Comparison of ENCODE assay signal across 13 cellular contexts in genomic region chr3:195372220-195372619, GRCh38.
DNase-seq lines count a peak whose midpoint lies in the region; FAIRE-seq and TF ChIP-seq lines count a peak whose summit lies in the region.
"Had no signal": no experiment of that assay in that cellular context is flagged by ENCODE, and none has a peak within 500 bp of the region (broad histone marks: within the 10 kb centered on the region; RNA-seq: fewer than 3 reads in every experiment).

No MANE protein-coding gene starts in this region.

- no TSS peak for BruUV-seq in MCF 10A (replicated peaks; lab: Mats Ljungman, UMichigan)

- no peak for TF ChIP-seq CTCF in MCF 10A (IDR thresholded peaks at IDR 0.05; ENCODE audit: unreplicated experiment)
- no peak for TF ChIP-seq CTCF in breast epithelium (IDR thresholded peaks at IDR 0.05)
- no peak for TF ChIP-seq CTCF in uterus (IDR thresholded peaks at IDR 0.05)

- no peak for FAIRE-seq in GM12891 (lab: Jason Lieb, UNC)
- FAIRE-seq: GM18507 had no signal

- no peaks in the 10 kb centered on the region for H3K27me3 ChIP-seq in breast epithelium
- H3K27me3 ChIP-seq in uterus = no peaks in the 10 kb centered on the region
- H3K27me3 ChIP-seq: BLaER1 treated with 17β-estradiol and CSF1 and Interleukin-3, amounts not matched to agents 10 nM and 100 nM had no signal

- POLR2A ChIA-PET in MCF 10A (lab: Yijun Ruan, JAX) = interaction anchor here (0.5 to 2.0 kb wide), 11 partner anchors 8 to 171 kb away, joined by 3 to 10 read pairs (median 4); partner anchors contain the start of genes ACAP2, PPP1R2 and XXYLT1

- peaks cover 9% of the 10 kb centered on the region for H3K4me1 Mint-ChIP-seq in MCF 10A (ENCODE audit: insufficient read depth, unreplicated experiment)

- H3K36me3 ChIP-seq in breast epithelium (no peaks in the 10 kb centered on the region), uterus (no peaks in the 10 kb centered on the region)

- intact Hi-C loops in MCF 10A (cut with micrococcal nuclease) (no loop called here), breast epithelium (cut with DNase I; ENCODE audit: low total_unique reads) (no loop called here), uterus (cut with DNase I; ENCODE audit: low total_unique reads) (no loop called here)

- no peak overlapping the region for H3K27ac Mint-ChIP-seq in MCF 10A (ENCODE audit: low read depth, unreplicated experiment)
- H3K27ac Mint-ChIP-seq: CD4-positive, CD25-positive, alpha-beta regulatory T cell; HFFc6 had no signal

- H3K4me3 ChIP-seq in breast epithelium (no peak overlapping the region), uterus (no peak overlapping the region)
- H3K4me3 ChIP-seq: BLaER1 treated with 17β-estradiol and CSF1 and Interleukin-3, amounts not matched to agents 10 nM and 100 nM had no signal

- CTCF ChIA-PET in MCF 10A (lab: Yijun Ruan, JAX) = interaction anchor here (1.8 to 1.9 kb wide), 2 partner anchors 102 to 150 kb away, joined by 4 read pairs; no protein-coding TSS in a partner anchor

- peak; percentile 73 for DNase-seq in MCF 10A (ENCODE audit: unreplicated experiment)
- DNase-seq in breast epithelium (ENCODE audit: low spot score in 2 of 2) = no peak
- DNase-seq in epithelial cell of prostate (ENCODE audit: low read depth, low spot score) = peak; percentile 45
- peak; percentile 39 for DNase-seq in kidney tubule cell (ENCODE audit: low spot score)
- no peak for DNase-seq in uterus
- no peak for DNase-seq in DMS114 treated with DMSO at 0.1 percent for 48 hours (lab: John Stamatoyannopoulos, UW; ENCODE audit: unreplicated experiment)
- DNase-seq in GM12891 (ENCODE audit: insufficient read length, low spot score) = no peak
- DNase-seq: 8988T; CD4-positive, CD25-positive, alpha-beta regulatory T cell; HCEC 1CT; HFFc6 had no signal

- H3K9me3 Mint-ChIP-seq in MCF 10A (ENCODE audit: unreplicated experiment) = no peaks in the 10 kb centered on the region
- H3K9me3 Mint-ChIP-seq: CD4-positive, CD25-positive, alpha-beta regulatory T cell; HFFc6 had no signal

- H3K36me3 Mint-ChIP-seq in MCF 10A (ENCODE audit: insufficient read depth, unreplicated experiment) = peaks cover 32% of the 10 kb centered on the region

- no peak for TF ChIP-seq POLR2A in breast epithelium (IDR thresholded peaks at IDR 0.05)
- TF ChIP-seq POLR2A in uterus (IDR thresholded peaks at IDR 0.05) = no peak
- no peak for TF ChIP-seq POLR2A in GM12891 (IDR thresholded peaks at IDR 0.05; ENCODE audit: low read depth, low read length)

- H3K9me3 ChIP-seq in breast epithelium (no peaks in the 10 kb centered on the region), uterus (no peaks in the 10 kb centered on the region)

- no peaks in the 10 kb centered on the region for H3K4me1 ChIP-seq in breast epithelium
- no peaks in the 10 kb centered on the region for H3K4me1 ChIP-seq in uterus
- H3K4me1 ChIP-seq: BLaER1 treated with 17β-estradiol and CSF1 and Interleukin-3, amounts not matched to agents 10 nM and 100 nM had no signal

- H3K27ac ChIP-seq in breast epithelium = no peak overlapping the region
- peak overlapping the region; percentile 12 for H3K27ac ChIP-seq in epithelial cell of prostate
- no peak overlapping the region for H3K27ac ChIP-seq in uterus
- H3K27ac ChIP-seq: BLaER1 treated with 17β-estradiol and CSF1 and Interleukin-3, amounts not matched to agents 10 nM and 100 nM had no signal

- no peaks in the 10 kb centered on the region for H3K27me3 Mint-ChIP-seq in MCF 10A (ENCODE audit: insufficient read depth, unreplicated experiment)
- H3K27me3 Mint-ChIP-seq: CD4-positive, CD25-positive, alpha-beta regulatory T cell had no signal

- no peak overlapping the region for H3K4me3 Mint-ChIP-seq in MCF 10A (ENCODE audit: unreplicated experiment)
- H3K4me3 Mint-ChIP-seq: CD4-positive, CD25-positive, alpha-beta regulatory T cell; HFFc6 had no signal

TF ChIP-seq in GM12891, 5 proteins besides CTCF, POLR2A, EP300 and RAD21:
- TF ChIP-seq SPI1 (IDR thresholded peaks at IDR 0.05; ENCODE audit: low read depth, low read length) (no peak), PAX5 (IDR thresholded peaks at IDR 0.05; ENCODE audit: insufficient read depth, low read length, severe bottlenecking) (no peak), POU2F2 (IDR thresholded peaks at IDR 0.05; ENCODE audit: low read depth, low read length) (no peak), TAF1 (IDR thresholded peaks at IDR 0.05; ENCODE audit: low read depth, low read length) (no peak), POLR2AphosphoS5 (IDR thresholded peaks at IDR 0.05; ENCODE audit: low read depth, low read length) (no peak)

Comparison
In these comparisons a context has a peak if more than half of its experiments do, and no peak if none do; other contexts are left out.
1. DNase-seq: peak in MCF 10A (single experiment), epithelial cell of prostate (single experiment) and kidney tubule cell (single experiment); none in breast epithelium (0 of 2), uterus (0 of 2), DMS114 treated with DMSO at 0.1 percent for 48 hours (single experiment) and GM12891 (single experiment).